ENCODE assay signal across 8 cellular contexts in the genomic region with DNA sequence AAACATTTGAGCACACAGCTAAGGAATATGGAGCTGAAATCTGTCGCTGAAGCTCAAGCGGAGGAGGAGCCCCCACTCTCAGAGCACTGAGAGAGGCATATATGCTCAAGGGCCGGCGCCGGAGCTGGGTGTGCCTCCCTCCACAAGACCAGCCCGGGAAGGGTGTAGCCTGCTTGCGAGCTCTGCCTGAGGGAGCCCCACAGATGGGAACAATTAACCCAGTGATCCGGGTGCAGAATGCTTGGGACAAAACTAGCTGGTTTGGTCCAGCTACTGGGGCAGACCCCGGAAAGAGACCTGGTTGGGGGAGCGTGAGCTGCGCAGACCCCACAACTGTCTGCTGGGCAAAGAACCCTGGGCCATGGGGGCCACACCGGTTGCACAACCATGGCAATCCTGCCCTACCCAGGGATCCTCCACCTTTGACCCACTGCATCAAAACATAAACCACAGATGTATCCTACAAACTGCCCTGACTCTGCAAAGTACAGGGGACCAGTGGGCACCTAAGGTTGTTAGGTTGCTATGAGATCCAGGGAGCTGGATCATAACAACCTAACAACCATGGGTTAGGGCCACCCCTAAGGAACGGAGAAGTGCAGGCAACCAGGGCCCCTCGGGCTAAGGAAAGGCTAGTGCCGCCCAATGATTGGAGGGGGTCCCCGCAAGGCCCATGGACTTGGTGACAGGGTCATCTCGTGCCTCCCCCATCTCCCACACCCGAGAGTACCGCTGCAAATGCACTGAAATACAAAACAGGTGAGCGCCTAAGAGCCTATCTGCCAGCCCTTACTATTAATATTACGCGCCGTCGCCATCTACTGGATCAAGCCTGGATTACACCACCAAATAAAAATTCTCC. TPM values are rescaled to one million over a fixed set of nuclear protein-coding genes. Genes with fewer than 3 reads are reported as not detected.
A peak's percentile ranks its signal among the peaks of the same experiment; 100 is the strongest.
DNase-seq lines count a peak whose midpoint lies in the region; ATAC-seq and TF ChIP-seq lines count a peak whose summit lies in the region.

No MANE protein-coding gene starts in this region.

- H3K36me3 ChIP-seq in esophagus squamous epithelium: no peaks in the 10 kb centered on the region

- H3K9me3 Mint-ChIP-seq in nephron: no peaks in the 10 kb centered on the region

- H3K36me3 Mint-ChIP-seq in nephron (ENCODE audit: low read depth): no peaks in the 10 kb centered on the region

- H3K4me1 ChIP-seq in esophagus squamous epithelium: peaks cover 0 to 9% (median 0%) of the 10 kb centered on the region in 3 donors

- no peaks in the 10 kb centered on the region for H3K9me3 ChIP-seq in esophagus squamous epithelium

- no peak for TF ChIP-seq POLR2A in esophagus squamous epithelium (IDR thresholded peaks at IDR 0.05)

- no peaks in the 10 kb centered on the region for H3K4me1 Mint-ChIP-seq in nephron

- DNase-seq in AG20443 (ENCODE audit: low spot score) (peak; percentile 60), NCI-H1092 treated with DMSO at 0.1 percent for 48 hours (lab: John Stamatoyannopoulos, UW) (peak; percentile 40), SW480 (ENCODE audit: low spot score) (peak; percentile 67), esophagus squamous epithelium (lab: John Stamatoyannopoulos, UW) (no peak), activated gamma-delta T cell treated with Interleukin-2 at 50 U/mL for 16 hours (no peak)

- no peak overlapping the region for H3K27ac ChIP-seq in esophagus squamous epithelium

- no peak overlapping the region for H3K4me3 ChIP-seq in esophagus squamous epithelium

- no peak overlapping the region for H3K27ac Mint-ChIP-seq in nephron

- intact Hi-C loops in esophagus squamous epithelium (cut with DNase I): no loop called here

- H3K4me3 Mint-ChIP-seq in nephron: no peak overlapping the region

- peaks cover 0 to 9% (median 0%) of the 10 kb centered on the region in 4 donors for H3K27me3 ChIP-seq in esophagus squamous epithelium

- ATAC-seq in GM18508 (IDR thresholded peaks at IDR 0.05; ENCODE audit: insufficient read depth, unreplicated experiment) (peak; percentile 86), HG02840 (IDR thresholded peaks at IDR 0.05; ENCODE audit: low FRiP score, unreplicated experiment) (peak; percentile 85)

- TF ChIP-seq CTCF in esophagus squamous epithelium (IDR thresholded peaks at IDR 0.05) (peak in 4 of 6 experiments; percentile 19 to 61 (median 42)), nephron (IDR thresholded peaks at IDR 0.05; ENCODE audit: unreplicated experiment in 3 of 3) (peak; percentile 49 to 61 (median 61))

- peaks cover 4% of the 10 kb centered on the region for H3K27me3 Mint-ChIP-seq in nephron (ENCODE audit: low read depth)

- WGBS in esophagus squamous epithelium, 2 donors: 28 to 47% methylated on average over 7 to 11 of the region's 24 CpGs

RNA-seq across cellular contexts. Expression of gene SCN1A, which starts 53.4 kb away (rescaled TPM):
- total RNA-seq in esophagus squamous epithelium: not detected

Comparison
In these comparisons a context has a peak if more than half of its experiments do, and no peak if none do; other contexts are left out.
1. DNase-seq: peak in AG20443 (single experiment), NCI-H1092 treated with DMSO at 0.1 percent for 48 hours (single experiment) and SW480 (single experiment); none in esophagus squamous epithelium (single experiment) and activated gamma-delta T cell treated with Interleukin-2 at 50 U/mL for 16 hours (single experiment).